ENCODE assay signal across 8 cellular contexts in genomic region chr4:6296026-6296425, GRCh38.
"Had no signal": no experiment of that assay in that cellular context is flagged by ENCODE, and none has a peak within 500 bp of the region (broad histone marks: within the 10 kb centered on the region; RNA-seq: fewer than 3 reads in every experiment).

No MANE protein-coding gene starts in this region.

- H3K9me3 ChIP-seq: HAP-1 had no signal

- H3K4me3 ChIP-seq: GM23248, HAP-1, K562 had no signal

- H3K4me3 Mint-ChIP-seq: HFFc6 had no signal

- H3K9me3 Mint-ChIP-seq: HFFc6 had no signal

- H3K27ac ChIP-seq: GM23248, HL-60 had no signal

- H3K4me1 ChIP-seq: HAP-1 had no signal

- H3K9ac ChIP-seq: GM23248 had no signal

- DNase-seq: GM23248, GOT3, H7, HFFc6, IMR-90 had no signal

- H3K36me3 ChIP-seq: HAP-1 had no signal

- H3K27ac Mint-ChIP-seq: HFFc6 had no signal
